Comparison of ENCODE assay signal across 12 cellular contexts in genomic region chr22:42946551-42947198, GRCh38.
DNase-seq lines count a peak whose midpoint lies in the region; ATAC-seq and TF ChIP-seq lines count a peak whose summit lies in the region.
"Had no signal": no experiment of that assay in that cellular context is flagged by ENCODE, and none has a peak within 500 bp of the region (broad histone marks: within the 10 kb centered on the region; RNA-seq: fewer than 3 reads in every experiment).

No MANE protein-coding gene starts in this region.

- no peak overlapping the region for H3K4me3 ChIP-seq in Panc1 (ENCODE audit: low read depth in 2 of 2, low read length in 2 of 2)
- H3K4me3 ChIP-seq in psoas muscle: no peak overlapping the region
- H3K4me3 ChIP-seq: mucosa of descending colon had no signal

- no peaks in the 10 kb centered on the region for H3K36me3 ChIP-seq in Panc1 (ENCODE audit: control insufficient read depth, insufficient read depth, low read length)
- no peaks in the 10 kb centered on the region for H3K36me3 ChIP-seq in psoas muscle (ENCODE audit: insufficient read depth in 1 of 2, low read depth in 1 of 2)

- ATAC-seq in Panc1 (no peak; the same call in 1 of the 2 replicates), psoas muscle (peak; percentile 59 to 77 (median 72)), HG02870 (IDR thresholded peaks at IDR 0.05; ENCODE audit: unreplicated experiment) (no peak)

- CTCF ChIA-PET in Panc1 (lab: Charles Lee): no interaction called here

- WGBS in psoas muscle, 3 donors: 53 to 80% (median 56%) methylated on average over 16 of the region's 16 CpGs

- H3K27me3 ChIP-seq in Panc1 (ENCODE audit: control insufficient read depth, insufficient read depth, low read length) (no peaks in the 10 kb centered on the region), psoas muscle (ENCODE audit: insufficient read depth in 3 of 3, low read length in 2 of 3) (no peaks in the 10 kb centered on the region)

- BruUV-seq in Panc1 (replicated peaks; lab: Mats Ljungman, UMichigan): no TSS peak

- H3K4me1 ChIP-seq in Panc1 (ENCODE audit: control insufficient read depth, insufficient read depth, low read length): peaks cover 54% of the 10 kb centered on the region
- peaks cover 65% of the 10 kb centered on the region for H3K4me1 ChIP-seq in psoas muscle

- in situ Hi-C loops in Panc1 (cut with HindIII; ENCODE audit: low pct_unique_long_range_greater_than_20kb, low sequenced_read_pairs): no loop called here

- TF ChIP-seq CTCF in Panc1 (IDR thresholded peaks at IDR 0.05) (no peak), psoas muscle (IDR thresholded peaks at IDR 0.05) (no peak)

- POLR2A ChIA-PET in Panc1 (lab: Charles Lee): interaction anchor here (0.5 to 0.6 kb wide), 2 partner anchors 66 to 69 kb away, joined by 3 to 4 read pairs; partner anchors contain the start of gene PACSIN2

- intact Hi-C loops in Panc1 (cut with micrococcal nuclease; ENCODE audit: unreplicated experiment): no loop called here
- intact Hi-C loops in psoas muscle (cut with DNase I): no loop called here

- DNase-seq in GF-D8 (lab: John Stamatoyannopoulos, UW) (peak; percentile 65), Panc1 (ENCODE audit: low read depth, low spot score) (no peak), epithelial cell of prostate (ENCODE audit: low read depth, low spot score) (no peak), psoas muscle (no peak), NCI-H1105 (lab: John Stamatoyannopoulos, UW) (no peak), ecto neural progenitor cell (ENCODE audit: low spot score) (no peak)
- DNase-seq in stimulated activated naive CD4-positive, alpha-beta T cell (lab: John Stamatoyannopoulos, UW): no peak
- DNase-seq: mucosa of descending colon; NCI-H526 treated with DMSO at 0.1 percent for 48 hours; stimulated activated CD4-positive, alpha-beta T cell treated with anti-CD3 and anti-CD28 coated beads, Interleukin-2, amount 100 ng/mL, for 24 hours had no signal

- H3K27ac ChIP-seq in Panc1 (ENCODE audit: low read length): peak overlapping the region; percentile 48
- peak overlapping the region; percentile 20 for H3K27ac ChIP-seq in epithelial cell of prostate
- peak overlapping the region; percentile 67 for H3K27ac ChIP-seq in psoas muscle
- H3K27ac ChIP-seq: KMS-11 had no signal

- H3K9me3 ChIP-seq in Panc1 (ENCODE audit: control insufficient read depth, insufficient read depth, low read depth, low read length): no peaks in the 10 kb centered on the region
- no peaks in the 10 kb centered on the region for H3K9me3 ChIP-seq in psoas muscle
- H3K9me3 ChIP-seq: mucosa of descending colon had no signal

Comparison
In these comparisons a context has a peak if more than half of its experiments do, and no peak if none do; other contexts are left out.
1. ATAC-seq: peak in psoas muscle (4 of 4); none in Panc1 (single experiment) and HG02870 (single experiment).
2. Peak in every context shown above with its lines, with median percentiles within 50 percentile points of each other: H3K27ac ChIP-seq.